Comparison of ENCODE assay signal across 1 cellular context in the genomic region with DNA sequence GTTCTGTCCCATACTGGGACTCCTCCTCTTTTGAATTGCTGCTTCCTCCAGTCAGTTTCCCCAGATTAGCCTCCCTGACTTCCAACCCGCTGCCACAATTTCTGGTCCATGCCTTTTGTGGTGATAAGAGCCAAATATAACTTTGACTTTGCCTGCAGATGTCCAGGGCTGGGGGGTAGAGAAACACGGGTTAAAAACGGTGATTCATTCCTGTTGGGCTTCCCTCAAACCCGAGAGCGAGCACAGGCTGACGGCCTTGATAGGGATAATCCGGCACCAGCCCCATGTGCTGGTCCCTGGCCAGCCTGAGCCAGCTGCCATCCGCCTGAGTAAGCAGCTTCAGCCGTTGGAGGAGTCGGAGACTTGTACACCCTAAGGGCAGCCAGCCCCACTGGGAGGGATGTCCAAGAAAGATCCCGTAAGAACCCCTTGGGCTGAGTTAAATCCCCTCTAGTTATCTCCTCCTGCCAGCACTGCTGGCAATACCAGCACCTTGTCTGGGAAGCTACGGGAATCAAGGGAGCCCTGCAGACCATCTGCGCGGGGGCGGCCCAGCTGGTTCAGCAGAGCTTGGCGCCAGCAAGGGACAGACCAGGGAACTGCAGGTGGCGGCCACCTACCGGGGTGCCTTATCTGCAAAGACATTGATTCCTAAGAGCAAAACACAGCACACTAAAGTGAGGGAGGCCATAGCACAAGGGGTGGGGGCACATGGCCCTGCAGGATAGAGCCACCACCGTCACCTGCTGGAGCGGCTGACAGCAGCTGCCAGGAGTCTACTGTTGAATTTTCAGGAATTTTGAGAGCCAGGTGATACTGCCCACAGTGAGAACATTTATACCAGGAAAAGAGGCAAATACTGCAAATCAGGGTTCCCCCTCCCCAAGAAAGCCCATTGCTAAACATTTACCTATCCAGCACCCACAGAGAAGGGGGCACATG.
A peak's percentile ranks its signal among the peaks of the same experiment; 100 is the strongest.
TF ChIP-seq lines count a peak whose summit lies in the region.

No MANE protein-coding gene starts in this region.

TF ChIP-seq in K562, 482 proteins besides CTCF, POLR2A, EP300 and RAD21 (continued from another document and continues in another):
- TF ChIP-seq TFAP4 (CRISPR knock-in tag; IDR thresholded peaks at IDR 0.05; ENCODE audit: borderline replicate concordance) (peak; percentile 99), JUNB (CRISPR knock-in tag; conservative IDR thresholded peaks at IDR 0.05) (no peak), PHF20 (IDR thresholded peaks at IDR 0.05; ENCODE audit: partially characterized antibody) (no peak), ZBTB1 (CRISPR knock-in tag; IDR thresholded peaks at IDR 0.05; ENCODE audit: borderline replicate concordance, low read depth) (no peak; the same call in 1 of the 2 replicates), NFIC (IDR thresholded peaks at IDR 0.05) (peak; percentile 95), TGIF2 (CRISPR knock-in tag; IDR thresholded peaks at IDR 0.05) (no peak), CREM (IDR thresholded peaks at IDR 0.05; ENCODE audit: low read depth) (peak; percentile 17), FUS (optimal IDR thresholded peaks at IDR 0.05; ENCODE audit: low read depth, low read length) (no peak), NCOA1 (IDR thresholded peaks at IDR 0.05; ENCODE audit: low read depth) (peak; percentile 60; the same call in 1 of the 2 replicates), ZMIZ1 (IDR thresholded peaks at IDR 0.05; ENCODE audit: low read depth in 2 of 2, low read length in 2 of 2) (peak in 1 of 2 experiments; percentile 45; a peak in 2 of 4 replicates), ZEB2 (IDR thresholded peaks at IDR 0.05) (peak; percentile 67; the same call in 1 of the 2 replicates), MCM2 (IDR thresholded peaks at IDR 0.05; ENCODE audit: low read depth) (no peak), JUN (IDR thresholded peaks at IDR 0.05; ENCODE audit: borderline replicate concordance, low read depth, low read length) (peak; percentile 13; the same call in 1 of the 2 replicates), JUN (CRISPR knock-in tag; IDR thresholded peaks at IDR 0.05; ENCODE audit: borderline replicate concordance) (no peak), ZNF408 (CRISPR knock-in tag; IDR thresholded peaks at IDR 0.05; ENCODE audit: low read depth) (no peak), MYC (IDR thresholded peaks at IDR 0.05; ENCODE audit: low read depth, low read length) (peak; percentile 61; the same call in 1 of the 2 replicates), MYC (CRISPR knock-in tag; IDR thresholded peaks at IDR 0.05; ENCODE audit: borderline replicate concordance, low read depth) (peak; percentile 54; the same call in 1 of the 2 replicates), PHF21A (IDR thresholded peaks at IDR 0.05; ENCODE audit: borderline replicate concordance, low read depth) (no peak), HLTF (IDR thresholded peaks at IDR 0.05) (peak; percentile 52; the same call in 1 of the 2 replicates), ZNF316 (IDR thresholded peaks at IDR 0.05) (peak; percentile 69), SP1 (CRISPR knock-in tag; IDR thresholded peaks at IDR 0.05) (peak; percentile 80), BCOR (IDR thresholded peaks at IDR 0.05) (peak; percentile 70), SRSF1 (IDR thresholded peaks at IDR 0.05; ENCODE audit: low read depth, low read length) (no peak), ZNF224 (CRISPR knock-in tag; IDR thresholded peaks at IDR 0.05) (no peak), MAFK (IDR thresholded peaks at IDR 0.05; ENCODE audit: low read length) (peak; percentile 48), MCM7 (IDR thresholded peaks at IDR 0.05) (no peak), ZKSCAN8 (CRISPR knock-in tag; IDR thresholded peaks at IDR 0.05) (peak; percentile 76; the same call in 1 of the 2 replicates), STAT6 (CRISPR knock-in tag; IDR thresholded peaks at IDR 0.05) (no peak), MEF2D (tag; conservative IDR thresholded peaks at IDR 0.05; ENCODE audit: low read depth) (peak; percentile 82), BRD9 (IDR thresholded peaks at IDR 0.05; ENCODE audit: low read depth, partially characterized antibody) (peak; percentile 33), KDM2B (CRISPR knock-in tag; IDR thresholded peaks at IDR 0.05) (no peak), PHB2 (IDR thresholded peaks at IDR 0.05; ENCODE audit: low read depth) (peak; percentile 78), MTA1 (IDR thresholded peaks at IDR 0.05; ENCODE audit: borderline replicate concordance) (no peak), AFF4 (CRISPR knock-in tag; IDR thresholded peaks at IDR 0.05) (0 out of 2 replicates have a peak, but pooled peaks have one; percentile 41)
- TF ChIP-seq, protein P1, sequence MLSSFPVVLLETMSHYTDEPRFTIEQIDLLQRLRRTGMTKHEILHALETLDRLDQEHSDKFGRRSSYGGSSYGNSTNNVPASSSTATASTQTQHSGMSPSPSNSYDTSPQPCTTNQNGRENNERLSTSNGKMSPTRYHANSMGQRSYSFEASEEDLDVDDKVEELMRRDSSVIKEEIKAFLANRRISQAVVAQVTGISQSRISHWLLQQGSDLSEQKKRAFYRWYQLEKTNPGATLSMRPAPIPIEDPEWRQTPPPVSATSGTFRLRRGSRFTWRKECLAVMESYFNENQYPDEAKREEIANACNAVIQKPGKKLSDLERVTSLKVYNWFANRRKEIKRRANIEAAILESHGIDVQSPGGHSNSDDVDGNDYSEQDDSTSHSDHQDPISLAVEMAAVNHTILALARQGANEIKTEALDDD (IDR thresholded peaks at IDR 0.05): peak; percentile 85
- TF ChIP-seq, protein P2, sequence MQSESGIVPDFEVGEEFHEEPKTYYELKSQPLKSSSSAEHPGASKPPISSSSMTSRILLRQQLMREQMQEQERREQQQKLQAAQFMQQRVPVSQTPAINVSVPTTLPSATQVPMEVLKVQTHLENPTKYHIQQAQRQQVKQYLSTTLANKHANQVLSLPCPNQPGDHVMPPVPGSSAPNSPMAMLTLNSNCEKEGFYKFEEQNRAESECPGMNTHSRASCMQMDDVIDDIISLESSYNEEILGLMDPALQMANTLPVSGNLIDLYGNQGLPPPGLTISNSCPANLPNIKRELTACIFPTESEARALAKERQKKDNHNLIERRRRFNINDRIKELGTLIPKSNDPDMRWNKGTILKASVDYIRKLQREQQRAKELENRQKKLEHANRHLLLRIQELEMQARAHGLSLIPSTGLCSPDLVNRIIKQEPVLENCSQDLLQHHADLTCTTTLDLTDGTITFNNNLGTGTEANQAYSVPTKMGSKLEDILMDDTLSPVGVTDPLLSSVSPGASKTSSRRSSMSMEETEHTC (IDR thresholded peaks at IDR 0.05): no peak; the same call in 1 of the 2 replicates
- TF ChIP-seq, protein P3, sequence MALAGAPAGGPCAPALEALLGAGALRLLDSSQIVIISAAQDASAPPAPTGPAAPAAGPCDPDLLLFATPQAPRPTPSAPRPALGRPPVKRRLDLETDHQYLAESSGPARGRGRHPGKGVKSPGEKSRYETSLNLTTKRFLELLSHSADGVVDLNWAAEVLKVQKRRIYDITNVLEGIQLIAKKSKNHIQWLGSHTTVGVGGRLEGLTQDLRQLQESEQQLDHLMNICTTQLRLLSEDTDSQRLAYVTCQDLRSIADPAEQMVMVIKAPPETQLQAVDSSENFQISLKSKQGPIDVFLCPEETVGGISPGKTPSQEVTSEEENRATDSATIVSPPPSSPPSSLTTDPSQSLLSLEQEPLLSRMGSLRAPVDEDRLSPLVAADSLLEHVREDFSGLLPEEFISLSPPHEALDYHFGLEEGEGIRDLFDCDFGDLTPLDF (CRISPR knock-in tag; IDR thresholded peaks at IDR 0.05): peak; percentile 80
